ENCODE assay signal across 16 cellular contexts in the genomic region with DNA sequence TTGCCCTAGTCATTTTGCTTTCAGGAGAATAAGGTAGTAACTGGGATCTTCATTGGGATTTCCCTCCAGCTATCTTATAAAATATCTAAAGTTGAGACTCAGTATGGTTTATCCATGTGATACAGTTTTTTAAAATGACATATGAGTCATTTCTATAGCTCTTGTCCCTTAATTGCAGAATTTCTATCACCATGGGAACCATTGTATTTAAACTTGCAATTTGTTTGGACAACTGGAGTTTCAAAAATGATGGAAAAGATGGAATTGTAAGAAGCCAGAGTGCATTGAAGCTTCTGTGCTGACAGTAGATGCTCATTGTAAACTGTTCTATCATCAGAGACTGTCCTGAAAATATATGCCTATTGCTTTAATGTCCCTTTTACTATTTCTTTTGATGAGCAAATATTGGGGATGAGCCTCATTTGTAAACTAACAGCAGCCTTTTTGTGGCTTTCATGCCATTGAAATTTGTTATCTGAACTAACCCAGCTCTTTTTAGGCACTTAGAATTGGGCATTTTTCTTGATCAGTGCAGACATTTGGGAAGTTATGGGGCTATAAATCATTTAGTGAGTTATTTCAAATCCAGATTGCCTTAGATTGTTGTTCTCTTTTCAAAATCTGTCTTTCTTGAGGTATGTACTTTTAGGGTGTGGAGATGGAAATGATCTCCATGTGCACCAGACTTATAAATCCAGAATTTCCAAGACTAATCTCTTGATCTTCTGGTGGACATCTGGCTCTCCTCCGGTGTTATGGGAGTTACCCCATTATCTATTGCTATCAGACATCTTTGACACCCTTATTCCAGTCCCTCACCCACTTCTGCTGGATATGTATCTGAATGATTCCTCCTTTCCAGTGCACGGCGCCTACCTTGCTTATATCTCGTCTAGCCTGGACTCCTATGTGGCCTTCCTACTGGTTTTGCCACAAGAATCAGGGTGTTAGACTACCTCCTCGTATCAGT.
DNase-seq lines count a peak whose midpoint lies in the region.
"Had no signal": no experiment of that assay in that cellular context is flagged by ENCODE, and none has a peak within 500 bp of the region (broad histone marks: within the 10 kb centered on the region; RNA-seq: fewer than 3 reads in every experiment).

No MANE protein-coding gene starts in this region.

- no peaks in the 10 kb centered on the region for H3K36me3 ChIP-seq in H7 (replicated peaks; ENCODE audit: control insufficient read depth, insufficient read depth, low read length)

- no peak overlapping the region for H3K4me3 ChIP-seq in H7 (ENCODE audit: insufficient read depth, low read depth, low read length)
- H3K4me3 ChIP-seq: PC-9 had no signal

- DNase-seq in EH (ENCODE audit: low read depth) (peak; percentile 56), M059J (ENCODE audit: low read depth) (peak; percentile 36), RPMI7951 (ENCODE audit: low read depth) (peak; percentile 16), fibroblast of gingiva (ENCODE audit: low read depth) (peak; percentile 10), SW480 (ENCODE audit: low spot score) (no peak), H7 (no peak), GOT3 (lab: John Stamatoyannopoulos, UW) (no peak)
- DNase-seq: AML-193, Calu3, DND-41, GF-D8, MV-4-11, NCI-H1436, NCI-H2227 treated with DMSO at 0.1 percent for 48 hours, NCI-H524 treated with DMSO at 0.1 percent for 48 hours, PC-9 had no signal

- H3K27me3 ChIP-seq in H7 (ENCODE audit: control insufficient read depth, insufficient read depth, low read length), result no peaks in the 10 kb centered on the region

Comparison
In these comparisons a context has a peak if more than half of its experiments do, and no peak if none do; other contexts are left out.
1. DNase-seq: peak in EH (single experiment), M059J (single experiment), RPMI7951 (single experiment) and fibroblast of gingiva (single experiment); none in SW480 (single experiment), H7 (single experiment) and GOT3 (single experiment).